Comparison of ENCODE assay signal across 7 cellular contexts in genomic region chrX:107648332-107648731, GRCh38.
"Had no signal": no experiment of that assay in that cellular context is flagged by ENCODE, and none has a peak within 500 bp of the region (broad histone marks: within the 10 kb centered on the region; RNA-seq: fewer than 3 reads in every experiment).

No MANE protein-coding gene starts in this region.

- H3K4me2 ChIP-seq: GM23338 had no signal

- FAIRE-seq: H1, H54, HTR-8/SVneo had no signal

- DNase-seq: H9, HCEC 1CT, KG1 had no signal

- ATAC-seq: GM23338 had no signal

- H3K4me3 ChIP-seq: GM23338 had no signal

- H2AFZ ChIP-seq: GM23338 had no signal
